In genomic region chr5:1430121-1430795, GRCh38 we compare ENCODE assay signal across 16 cellular contexts. TPM values are rescaled to one million over a fixed set of nuclear protein-coding genes. Genes with fewer than 3 reads are reported as not detected.
"Had no signal": no experiment of that assay in that cellular context is flagged by ENCODE, and none has a peak within 500 bp of the region (broad histone marks: within the 10 kb centered on the region; RNA-seq: fewer than 3 reads in every experiment).

No MANE protein-coding gene starts in this region.

- H3K4me3 Mint-ChIP-seq: activated CD4-positive, alpha-beta memory T cell treated with anti-CD3 and anti-CD28 coated beads for 36 hours; activated CD8-positive, alpha-beta memory T cell treated with anti-CD3 and anti-CD28 coated beads, Interleukin-2, amount 10 ng/mL, durations not matched to agents 7 days and 5 days; activated T-helper 1 cell treated with anti-CD3 and anti-CD28 coated beads, Interleukin-12 subunit alpha, Interleukin-12 subunit beta, Interleukin-2, Interleukin-4 antibody, amounts not matched to agents 30 ng/mL and 10 ng/mL and 1 ng/mL, durations not matched to agents 14 hours and 24 hours and 36 hours had no signal

- DNase-seq: activated CD4-positive, alpha-beta memory T cell treated with anti-CD3 and anti-CD28 coated beads for 36 hours; activated CD8-positive, alpha-beta memory T cell treated with anti-CD3 and anti-CD28 coated beads, Interleukin-2, amount 10 ng/mL, durations not matched to agents 7 days and 5 days; activated naive CD4-positive, alpha-beta T cell treated with Interleukin-2 at 50 U/mL for 16 hours; midbrain; SHP77 treated with DMSO at 0.1 percent for 48 hours; T-helper 1 cell; T1000 had no signal

- H3K4me3 ChIP-seq: dorsolateral prefrontal cortex, esophagus muscularis mucosa, hepatocyte, lung, smooth muscle cell had no signal

- H3K36me3 ChIP-seq: esophagus muscularis mucosa had no signal

- H3K27me3 ChIP-seq: hepatocyte had no signal

- H3K4me1 Mint-ChIP-seq: activated CD8-positive, alpha-beta memory T cell treated with anti-CD3 and anti-CD28 coated beads, Interleukin-2, amount 10 ng/mL, durations not matched to agents 7 days and 5 days had no signal

- H3K27ac ChIP-seq: dorsolateral prefrontal cortex, esophagus muscularis mucosa, hepatocyte had no signal

- H3K4me1 ChIP-seq: esophagus muscularis mucosa had no signal

- H3K4me2 ChIP-seq: hepatocyte, smooth muscle cell had no signal

- H3K79me2 ChIP-seq: hepatocyte had no signal

- H2AFZ ChIP-seq: hepatocyte had no signal

- H3K27ac Mint-ChIP-seq: activated CD4-positive, alpha-beta memory T cell treated with anti-CD3 and anti-CD28 coated beads for 36 hours; activated CD8-positive, alpha-beta memory T cell treated with anti-CD3 and anti-CD28 coated beads, Interleukin-2, amount 10 ng/mL, durations not matched to agents 7 days and 5 days; activated T-helper 1 cell treated with anti-CD3 and anti-CD28 coated beads, Interleukin-12 subunit alpha, Interleukin-12 subunit beta, Interleukin-2, Interleukin-4 antibody, amounts not matched to agents 30 ng/mL and 10 ng/mL and 1 ng/mL, durations not matched to agents 14 hours and 24 hours and 36 hours had no signal

- ATAC-seq: activated CD8-positive, alpha-beta memory T cell treated with anti-CD3 and anti-CD28 coated beads, Interleukin-2, amount 10 ng/mL, durations not matched to agents 7 days and 5 days; SK-N-SH treated with all-trans-retinoic acid at 6 μM for 48 hours had no signal

RNA-seq across cellular contexts. Expression of gene SLC6A3, which starts 15.0 kb away (rescaled TPM):
- total RNA-seq: activated CD4-positive, alpha-beta memory T cell treated with anti-CD3 and anti-CD28 coated beads for 36 hours; activated T-helper 1 cell treated with anti-CD3 and anti-CD28 coated beads, Interleukin-12 subunit alpha, Interleukin-12 subunit beta, Interleukin-2, Interleukin-4 antibody, amounts not matched to agents 30 ng/mL and 10 ng/mL and 1 ng/mL, durations not matched to agents 14 hours and 24 hours and 36 hours; bronchial epithelial cell; hepatocyte; smooth muscle cell; urinary bladder had no signal
- polyA plus RNA-seq: hepatocyte, smooth muscle cell had no signal
